In genomic region chr2:235523486-235524150, GRCh38 we compare ENCODE assay signal across 27 cellular contexts. TPM values are rescaled to one million over a fixed set of nuclear protein-coding genes. Genes with fewer than 3 reads are reported as not detected.
A peak's percentile ranks its signal among the peaks of the same experiment; 100 is the strongest.
DNase-seq lines count a peak whose midpoint lies in the region; ATAC-seq, FAIRE-seq and TF ChIP-seq lines count a peak whose summit lies in the region.
"Had no signal": no experiment of that assay in that cellular context is flagged by ENCODE, and none has a peak within 500 bp of the region (broad histone marks: within the 10 kb centered on the region; RNA-seq: fewer than 3 reads in every experiment).

No MANE protein-coding gene starts in this region.

- H3K4me2 ChIP-seq in HepG2 (ENCODE audit: low read depth, low read length): no peak overlapping the region
- H3K4me2 ChIP-seq: KMS-11, PC-9 had no signal

- no peak overlapping the region for H3K4me3 ChIP-seq in HepG2 (replicated peaks in 1 of 3; ENCODE audit: insufficient read depth in 1 of 3, low read depth in 2 of 3, low read length in 3 of 3)
- no peak overlapping the region for H3K4me3 ChIP-seq in psoas muscle
- H3K4me3 ChIP-seq: HAP-1, PC-9 had no signal

- BruUV-seq in HepG2 (replicated peaks; lab: Mats Ljungman, UMichigan): no TSS peak

- intact Hi-C loops in left cardiac atrium (cut with DNase I): no loop called here
- intact Hi-C loops in Right ventricle myocardium inferior (cut with DNase I): no loop called here
- intact Hi-C loops in HepG2 (cut with micrococcal nuclease; ENCODE audit: unreplicated experiment): no loop called here
- intact Hi-C loops in posterior vena cava (cut with DNase I): no loop called here
- intact Hi-C loops in psoas muscle (cut with DNase I): no loop called here

- no peak overlapping the region for H3K27ac ChIP-seq in HepG2 (ENCODE audit: extremely low read length, insufficient read depth, low read length)
- no peak overlapping the region for H3K27ac ChIP-seq in psoas muscle
- H3K27ac ChIP-seq: KMS-11, PC-9 had no signal

- DNase-seq in left cardiac atrium (peak; percentile 15), Right ventricle myocardium inferior (ENCODE audit: missing footprints) (no peak), HepG2 (ENCODE audit: low spot score) (no peak), posterior vena cava (ENCODE audit: low spot score) (peak; percentile 77), amniotic stem cell (lab: John Stamatoyannopoulos, UW) (no peak), psoas muscle (no peak), cortex of kidney (lab: John Stamatoyannopoulos, UW) (no peak)
- DNase-seq: 8988T; ACHN; BE2C; CD8-positive, alpha-beta memory T cell; DMS153; HFFc6; MM.1S; NCI-H2029; NCI-H446; NCI-H524 treated with DMSO at 0.1 percent for 48 hours; NCI-H82; NK-92 treated with Interleukin-12 subunit alpha and Interleukin-12 subunit beta, amount 100 ng/mL, for 24 hours; PC-9; Right ventricle myocardium superior had no signal

- no peak for TF ChIP-seq RAD21 in HepG2 (CRISPR knock-in tag; IDR thresholded peaks at IDR 0.05)

- 96% methylated on average over 13 of the region's 18 CpGs for WGBS in HepG2 (ENCODE audit: low lambda C conversion rate)
- 93 to 96% (median 96%) methylated on average over 12 to 18 of the region's 18 CpGs for WGBS in psoas muscle, 3 donors

- H3K27me3 ChIP-seq in HepG2 (ENCODE audit: control insufficient read depth in 1 of 2, insufficient read depth in 2 of 2, low read length in 2 of 2): no peaks in the 10 kb centered on the region
- no peaks in the 10 kb centered on the region for H3K27me3 ChIP-seq in psoas muscle (ENCODE audit: insufficient read depth in 3 of 3, low read length in 2 of 3)
- H3K27me3 ChIP-seq: BE2C had no signal

- H3K9me3 ChIP-seq in HepG2 (ENCODE audit: low read length) (no peaks in the 10 kb centered on the region), psoas muscle (no peaks in the 10 kb centered on the region)
- H3K9me3 ChIP-seq: BE2C, HAP-1 had no signal

- peaks cover 17% of the 10 kb centered on the region for H4K20me1 ChIP-seq in HepG2 (ENCODE audit: insufficient read depth, low read length)

- TF ChIP-seq CTCF in HepG2 (CRISPR knock-in tag; IDR thresholded peaks at IDR 0.05) (no peak), psoas muscle (IDR thresholded peaks at IDR 0.05) (no peak)

- FAIRE-seq in HepG2 (lab: Jason Lieb, UNC): no peak
- FAIRE-seq: GM19239 had no signal

- TF ChIP-seq EP300 in HepG2 (IDR thresholded peaks at IDR 0.05; ENCODE audit: low read depth in 2 of 2, low read length in 2 of 2): no peak
- TF ChIP-seq EP300 in HepG2 (CRISPR knock-in tag; IDR thresholded peaks at IDR 0.05; ENCODE audit: borderline replicate concordance): no peak

- CTCF ChIA-PET in HepG2 (lab: Yijun Ruan, JAX; ENCODE audit: low intra/inter-chr PET ratio, low total read pairs): no interaction called here

- POLR2A ChIA-PET in HepG2 (lab: Yijun Ruan, JAX): no interaction called here

- H2AFZ ChIP-seq in HepG2 (ENCODE audit: low read length): no peak overlapping the region
- H2AFZ ChIP-seq: PC-9 had no signal

- H3K9ac ChIP-seq in HepG2 (ENCODE audit: insufficient read depth, low read depth, low read length): no peak overlapping the region
- H3K9ac ChIP-seq: KMS-11 had no signal

- H3K4me1 ChIP-seq in HepG2 (ENCODE audit: insufficient read depth, low read length): peaks cover 22% of the 10 kb centered on the region
- peaks cover 15% of the 10 kb centered on the region for H3K4me1 ChIP-seq in psoas muscle
- H3K4me1 ChIP-seq: BE2C, HAP-1 had no signal

- TF ChIP-seq POLR2A in HepG2 (IDR thresholded peaks at IDR 0.05; ENCODE audit: insufficient read depth in 1 of 2, low read depth in 2 of 2, low read length in 2 of 2): no peak

- in situ Hi-C loops in HepG2 (cut with HindIII; ENCODE audit: extremely low pct_ligation_motif_present, low pct_unique_long_range_greater_than_20kb): no loop called here

- H3K79me2 ChIP-seq in HepG2 (ENCODE audit: insufficient read depth, low read length): peaks cover 87% of the 10 kb centered on the region

- no peak for ATAC-seq in left cardiac atrium
- no peak for ATAC-seq in Right ventricle myocardium inferior
- ATAC-seq in HepG2: peak; percentile 39
- ATAC-seq in HG02678 (IDR thresholded peaks at IDR 0.05; ENCODE audit: unreplicated experiment): no peak
- ATAC-seq in psoas muscle: no peak

- H3K36me3 ChIP-seq in HepG2 (replicated peaks in 1 of 2; ENCODE audit: control insufficient read depth in 1 of 2, insufficient read depth in 2 of 2, low read length in 2 of 2): 0 out of 5 replicates have a peak, but pooled peaks cover 0 to 2% of the 10 kb centered on the region in 2 experiments
- no peaks in the 10 kb centered on the region for H3K36me3 ChIP-seq in psoas muscle (ENCODE audit: insufficient read depth in 1 of 2, low read depth in 1 of 2)
- H3K36me3 ChIP-seq: BE2C, HAP-1 had no signal

TF ChIP-seq in HepG2, 621 proteins besides CTCF, POLR2A, EP300 and RAD21:
- TF ChIP-seq HNRNPLL (IDR thresholded peaks at IDR 0.05; ENCODE audit: low read depth, low read length, poor library complexity, severe bottlenecking) (peak; percentile 23), ZSCAN21 (CRISPR knock-in tag; IDR thresholded peaks at IDR 0.05; ENCODE audit: borderline replicate concordance) (0 out of 2 replicates have a peak, but pooled peaks have one; percentile 25), ZNF362 (CRISPR knock-in tag; IDR thresholded peaks at IDR 0.05; ENCODE audit: borderline replicate concordance) (no peak), AHR (CRISPR knock-in tag; IDR thresholded peaks at IDR 0.05) (no peak), ZNF672 (CRISPR knock-in tag; IDR thresholded peaks at IDR 0.05) (0 out of 2 replicates have a peak, but pooled peaks have one; percentile 46), ARID3A (IDR thresholded peaks at IDR 0.05; ENCODE audit: low read depth, low read length) (no peak), ZNF432 (CRISPR knock-in tag; IDR thresholded peaks at IDR 0.05; ENCODE audit: borderline replicate concordance) (no peak)

RNA-seq across cellular contexts. Expression of gene AGAP1, which starts 29.8 kb away (rescaled TPM):
- total RNA-seq in left cardiac atrium (10 to 100 TPM; 22.5 to 23.9 TPM), Right ventricle myocardium inferior (23.5 TPM), HepG2 (2016; rRNA removed; fragmentation: Illumina TruSeq; extraction: Trizol) (21.2 and 21.3 TPM in 2 replicates), posterior vena cava (10 to 100 TPM; 28.9 to 33.3 TPM), psoas muscle (10 to 100 TPM; 14.3 to 21.6 (median 18.6) TPM)
- total RNA-seq in HepG2 (2016; cell fraction: cytosol; rRNA removed; fragmentation: Illumina TruSeq; extraction: Trizol; ENCODE audit: low read depth): 15.6 and 16.1 TPM in 2 replicates
- total RNA-seq in HepG2 (2016; cell fraction: insoluble cytoplasmic fraction; rRNA removed; fragmentation: Illumina TruSeq; extraction: Trizol): 20.4 and 23.5 TPM in 2 replicates
- 27.1 and 28.5 TPM in 2 replicates for total RNA-seq in HepG2 (2016; cell fraction: membrane; rRNA removed; fragmentation: Illumina TruSeq; extraction: Trizol)
- 28.8 and 34.0 TPM in 2 replicates for total RNA-seq in HepG2 (2016; cell fraction: nucleus; rRNA removed; fragmentation: Illumina TruSeq; extraction: Trizol)
- polyA plus RNA-seq in HepG2 (2011; rRNA removed) (27.5 and 32.7 TPM in 2 replicates), psoas muscle (10 to 100 TPM in 1 of 3 donors, 1 to 10 TPM in 2; 4.2 to 19.6 (median 5.8) TPM)
- polyA plus RNA-seq in HepG2 (2011; cell fraction: cytosol; rRNA removed): 19.3 and 22.2 TPM in 2 replicates
- 33.7 and 43.0 TPM in 2 replicates for polyA plus RNA-seq in HepG2 (2011; cell fraction: nucleus; rRNA removed)
- polyA plus RNA-seq in HepG2 (2012): 20.5 and 29.8 TPM in 2 replicates
- polyA plus RNA-seq in HepG2 (2016; cell fraction: cytosol; fragmentation: Illumina TruSeq; extraction: Trizol; ENCODE audit: low read depth): 8.6 and 8.8 TPM in 2 replicates
- polyA plus RNA-seq in HepG2 (2016; cell fraction: insoluble cytoplasmic fraction; fragmentation: Illumina TruSeq; extraction: Trizol; ENCODE audit: low read depth): 21.8 and 25.4 TPM in 2 replicates
- 26.9 and 28.8 TPM in 2 replicates for polyA plus RNA-seq in HepG2 (2016; cell fraction: membrane; fragmentation: Illumina TruSeq; extraction: Trizol; ENCODE audit: low read depth)
- polyA plus RNA-seq in HepG2 (2016; cell fraction: nucleus; fragmentation: Illumina TruSeq; extraction: Trizol; ENCODE audit: insufficient read depth, low read depth): 22.6 and 25.2 TPM in 2 replicates
- 83.1 and 137 TPM in 2 replicates for polyA minus RNA-seq in HepG2 (2011; rRNA and poly(A)+ RNA removed; ENCODE audit: low replicate concordance)
- polyA minus RNA-seq in HepG2 (2011; cell fraction: cytosol; rRNA and poly(A)+ RNA removed): 22.7 and 29.5 TPM in 2 replicates
- 111 and 113 TPM in 2 replicates for polyA minus RNA-seq in HepG2 (2011; cell fraction: nucleus; rRNA and poly(A)+ RNA removed)
- polyA plus RNA-seq: CD14-positive monocyte, IgD-negative memory B cell had no signal

Comparison
In these comparisons a context has a peak if more than half of its experiments do, and no peak if none do; other contexts are left out.
1. DNase-seq: peak in left cardiac atrium (single experiment) and posterior vena cava (single experiment); none in Right ventricle myocardium inferior (single experiment), HepG2 (single experiment), amniotic stem cell (single experiment), psoas muscle (0 of 2) and cortex of kidney (single experiment).